1 cellular context compared by ENCODE assay signal in the genomic region with DNA sequence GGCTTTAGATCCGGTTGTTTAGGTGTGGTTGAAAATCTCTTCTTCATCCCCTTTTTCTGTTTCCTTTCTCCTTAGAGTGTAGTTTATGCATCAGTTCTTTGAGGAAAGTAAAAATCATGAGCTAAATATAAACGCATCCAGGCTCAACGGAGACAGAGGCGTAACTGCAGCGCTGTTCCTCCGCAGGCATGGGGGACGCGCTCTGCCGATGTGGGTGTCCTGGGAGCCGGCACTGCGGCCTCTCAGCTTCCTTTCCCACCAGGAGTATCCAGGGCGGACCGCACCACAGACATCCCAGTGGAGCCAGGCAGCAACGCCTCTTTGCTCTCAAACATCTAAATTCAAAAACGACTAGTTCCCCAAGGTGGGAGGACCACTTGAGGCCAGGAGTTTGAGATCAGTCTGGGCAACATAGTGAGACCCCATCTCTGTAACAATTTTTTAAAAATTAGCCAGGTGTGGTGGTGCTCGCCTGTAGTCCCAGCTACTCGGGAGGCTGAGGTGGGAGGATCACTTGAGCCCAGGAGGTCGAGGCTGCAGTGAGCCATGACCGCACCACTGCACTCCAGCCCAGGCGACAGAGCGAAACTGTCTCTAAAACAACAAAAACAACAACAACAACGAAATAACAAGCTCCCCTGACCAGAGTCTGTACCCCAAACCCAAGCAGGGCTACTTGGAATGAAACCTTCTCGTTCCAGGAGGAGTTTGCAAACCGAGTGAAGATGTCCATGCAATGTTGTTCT.
TF ChIP-seq lines count a peak whose summit lies in the region.

No MANE protein-coding gene starts in this region.

TF ChIP-seq in HepG2, 621 proteins besides CTCF, POLR2A, EP300 and RAD21:
- TF ChIP-seq, protein P1, sequence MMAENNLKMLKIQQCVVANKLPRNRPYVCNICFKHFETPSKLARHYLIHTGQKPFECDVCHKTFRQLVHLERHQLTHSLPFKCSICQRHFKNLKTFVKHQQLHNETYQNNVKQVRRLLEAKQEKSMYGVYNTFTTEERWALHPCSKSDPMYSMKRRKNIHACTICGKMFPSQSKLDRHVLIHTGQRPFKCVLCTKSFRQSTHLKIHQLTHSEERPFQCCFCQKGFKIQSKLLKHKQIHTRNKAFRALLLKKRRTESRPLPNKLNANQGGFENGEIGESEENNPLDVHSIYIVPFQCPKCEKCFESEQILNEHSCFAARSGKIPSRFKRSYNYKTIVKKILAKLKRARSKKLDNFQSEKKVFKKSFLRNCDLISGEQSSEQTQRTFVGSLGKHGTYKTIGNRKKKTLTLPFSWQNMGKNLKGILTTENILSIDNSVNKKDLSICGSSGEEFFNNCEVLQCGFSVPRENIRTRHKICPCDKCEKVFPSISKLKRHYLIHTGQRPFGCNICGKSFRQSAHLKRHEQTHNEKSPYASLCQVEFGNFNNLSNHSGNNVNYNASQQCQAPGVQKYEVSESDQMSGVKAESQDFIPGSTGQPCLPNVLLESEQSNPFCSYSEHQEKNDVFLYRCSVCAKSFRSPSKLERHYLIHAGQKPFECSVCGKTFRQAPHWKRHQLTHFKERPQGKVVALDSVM (CRISPR knock-in tag; IDR thresholded peaks at IDR 0.05) = peak; percentile 55
- TF ChIP-seq HDAC1 (CRISPR knock-in tag; IDR thresholded peaks at IDR 0.05) = no peak
TF ChIP-seq in HepG2: peak in this region for 1.
